In genomic region chr19:17812099-17812498, GRCh38 we compare ENCODE assay signal across 11 cellular contexts. TPM values are rescaled to one million over a fixed set of nuclear protein-coding genes. Genes with fewer than 3 reads are reported as not detected.
"Had no signal": no experiment of that assay in that cellular context is flagged by ENCODE, and none has a peak within 500 bp of the region (broad histone marks: within the 10 kb centered on the region; RNA-seq: fewer than 3 reads in every experiment).

No MANE protein-coding gene starts in this region.

- H3K4me1 ChIP-seq: HAP-1 had no signal

- H3K9ac ChIP-seq: GM23248 had no signal

- H2AFZ ChIP-seq: GM23248 had no signal

- H3K9me3 ChIP-seq: HAP-1 had no signal

- DNase-seq: GM23248, GOT3, H7, IMR-90, KG1 had no signal

- FAIRE-seq: HTR-8/SVneo, K562 had no signal

- H3K36me3 ChIP-seq: HAP-1 had no signal

- ATAC-seq: HCT116, K562 had no signal

- H3K27ac ChIP-seq: GM23248 had no signal

- H3K4me3 ChIP-seq: GM23248, HAP-1, K562 had no signal

RNA-seq across cellular contexts. Expression of gene INSL3, which starts 9.2 kb away (rescaled TPM):
- total RNA-seq: GM23248, H4, H7, HT-29, IMR-90, K562 had no signal
- polyA plus RNA-seq: GM23248, IMR-90, K562 had no signal

RNA-seq across cellular contexts. Expression of gene B3GNT3, which starts 17.2 kb away (rescaled TPM):
- total RNA-seq: GM23248, H4, IMR-90 had no signal
- polyA plus RNA-seq: GM23248, IMR-90 had no signal

RNA-seq across cellular contexts. Expression of gene SLC5A5, which starts 59.6 kb away (rescaled TPM):
- total RNA-seq: GM23248, H4, HT-29, IMR-90 had no signal
- polyA plus RNA-seq: GM23248, IMR-90 had no signal
